In genomic region chr12:94263905-94264655, GRCh38 we compare ENCODE assay signal across 1 cellular context.
TF ChIP-seq lines count a peak whose summit lies in the region.

No MANE protein-coding gene starts in this region.

TF ChIP-seq in WTC11, 78 proteins besides CTCF, POLR2A, EP300 and RAD21 (continued from another document and continues in another):
- peak; percentile 78; the same call in 1 of the 2 replicates for TF ChIP-seq ZNF532 (CRISPR knock-in tag; IDR thresholded peaks at IDR 0.05; ENCODE audit: borderline replicate concordance)
- TF ChIP-seq CDX4 (CRISPR knock-in tag; IDR thresholded peaks at IDR 0.05; ENCODE audit: borderline replicate concordance) = no peak
- TF ChIP-seq ATF6 (CRISPR knock-in tag; IDR thresholded peaks at IDR 0.05) = no peak
- no peak for TF ChIP-seq RELA (CRISPR knock-in tag; IDR thresholded peaks at IDR 0.05; ENCODE audit: borderline replicate concordance)
- no peak for TF ChIP-seq GTF2I (CRISPR knock-in tag; conservative IDR thresholded peaks at IDR 0.05)
- TF ChIP-seq ARID4B (CRISPR knock-in tag; IDR thresholded peaks at IDR 0.05; ENCODE audit: borderline replicate concordance) = peak; percentile 71; the same call in 1 of the 2 replicates
- TF ChIP-seq RORB (CRISPR knock-in tag; IDR thresholded peaks at IDR 0.05) = no peak
- TF ChIP-seq SOX15 (CRISPR knock-in tag; IDR thresholded peaks at IDR 0.05) = no peak
- no peak for TF ChIP-seq PREB (CRISPR knock-in tag; IDR thresholded peaks at IDR 0.05; ENCODE audit: borderline replicate concordance)
- TF ChIP-seq ETV6 (CRISPR knock-in tag; IDR thresholded peaks at IDR 0.05) = 0 out of 2 replicates have a peak, but pooled peaks have one; percentile 37
- no peak for TF ChIP-seq PRDM15 (CRISPR knock-in tag; IDR thresholded peaks at IDR 0.05)
- TF ChIP-seq SMAD3 (CRISPR knock-in tag; IDR thresholded peaks at IDR 0.05; ENCODE audit: borderline replicate concordance) = peak; percentile 25; the same call in 1 of the 2 replicates
- TF ChIP-seq ZNF425 (CRISPR knock-in tag; conservative IDR thresholded peaks at IDR 0.05) = no peak
- TF ChIP-seq E2F1 (CRISPR knock-in tag; IDR thresholded peaks at IDR 0.05) = 0 out of 2 replicates have a peak, but pooled peaks have one; percentile 14
- no peak for TF ChIP-seq ZNF121 (CRISPR knock-in tag; IDR thresholded peaks at IDR 0.05)
- TF ChIP-seq TP53 (CRISPR knock-in tag; IDR thresholded peaks at IDR 0.05) = no peak
- no peak for TF ChIP-seq MXD4 (CRISPR knock-in tag; IDR thresholded peaks at IDR 0.05; ENCODE audit: borderline replicate concordance)
- no peak for TF ChIP-seq ELF4 (CRISPR knock-in tag; IDR thresholded peaks at IDR 0.05; ENCODE audit: low read depth)
- no peak for TF ChIP-seq FOXJ3 (CRISPR knock-in tag; IDR thresholded peaks at IDR 0.05; ENCODE audit: borderline replicate concordance)
- TF ChIP-seq ZNF671 (CRISPR knock-in tag; IDR thresholded peaks at IDR 0.05) = no peak
- TF ChIP-seq JUN (CRISPR knock-in tag; IDR thresholded peaks at IDR 0.05) = no peak; the same call in 1 of the 2 replicates
- 0 out of 2 replicates have a peak, but pooled peaks have one; percentile 61 for TF ChIP-seq CREB1 (CRISPR knock-in tag; IDR thresholded peaks at IDR 0.05)
- 0 out of 2 replicates have a peak, but pooled peaks have one; percentile 77 for TF ChIP-seq ZSCAN18 (CRISPR knock-in tag; IDR thresholded peaks at IDR 0.05)
- 0 out of 2 replicates have a peak, but pooled peaks have one; percentile 21 for TF ChIP-seq CREM (CRISPR knock-in tag; IDR thresholded peaks at IDR 0.05)
- TF ChIP-seq NFYB (CRISPR knock-in tag; conservative IDR thresholded peaks at IDR 0.05; ENCODE audit: low read depth) = no peak
- TF ChIP-seq STAT6 (CRISPR knock-in tag; conservative IDR thresholded peaks at IDR 0.05; ENCODE audit: low read depth) = no peak
- TF ChIP-seq KAT7 (CRISPR knock-in tag; IDR thresholded peaks at IDR 0.05; ENCODE audit: borderline replicate concordance) = no peak
- TF ChIP-seq ZNF263 (CRISPR knock-in tag; IDR thresholded peaks at IDR 0.05; ENCODE audit: low read depth) = no peak
